Comparison of ENCODE assay signal across 9 cellular contexts in genomic region chr14:57317248-57317833, GRCh38. TPM values are rescaled to one million over a fixed set of nuclear protein-coding genes. Genes with fewer than 3 reads are reported as not detected.
A peak's percentile ranks its signal among the peaks of the same experiment; 100 is the strongest.
DNase-seq lines count a peak whose midpoint lies in the region; ATAC-seq and TF ChIP-seq lines count a peak whose summit lies in the region.
"Had no signal": no experiment of that assay in that cellular context is flagged by ENCODE, and none has a peak within 500 bp of the region (broad histone marks: within the 10 kb centered on the region; RNA-seq: fewer than 3 reads in every experiment).

No MANE protein-coding gene starts in this region.

- H3K4me3 Mint-ChIP-seq in activated CD4-positive, alpha-beta memory T cell treated with anti-CD3 and anti-CD28 coated beads for 36 hours: no peak overlapping the region
- H3K4me3 Mint-ChIP-seq: stimulated activated naive CD8-positive, alpha-beta T cell treated with anti-CD3 and anti-CD28 coated beads, Interleukin-15, Interleukin-2, amounts not matched to agents 100 ng/mL and 50 ng/mL, for 24 hours had no signal

- peak; percentile 76 for TF ChIP-seq CTCF in GM12872 (IDR thresholded peaks at IDR 0.05; ENCODE audit: insufficient read depth, low read depth, low read length)

- CTCF ChIA-PET in activated CD4-positive, alpha-beta memory T cell treated with anti-CD3 and anti-CD28 coated beads for 36 hours (lab: Charles Lee): interaction anchor here (0.6 to 3.0 kb wide), 13 partner anchors 12 to 1586 kb away, joined by 3 to 40 read pairs (median 3); partner anchors contain the start of genes AP5M1 and EXOC5

- no peak overlapping the region for H3K27ac Mint-ChIP-seq in activated CD4-positive, alpha-beta memory T cell treated with anti-CD3 and anti-CD28 coated beads for 36 hours
- H3K27ac Mint-ChIP-seq: stimulated activated naive CD8-positive, alpha-beta T cell treated with anti-CD3 and anti-CD28 coated beads, Interleukin-15, Interleukin-2, amounts not matched to agents 100 ng/mL and 50 ng/mL, for 24 hours had no signal

- ATAC-seq in HG03354 (IDR thresholded peaks at IDR 0.05; ENCODE audit: poor library complexity, severe bottlenecking, unreplicated experiment): peak; percentile 72
- ATAC-seq in GM19467 (IDR thresholded peaks at IDR 0.05; ENCODE audit: unreplicated experiment): no peak

- intact Hi-C loops in activated CD4-positive, alpha-beta memory T cell treated with anti-CD3 and anti-CD28 coated beads for 36 hours (cut with micrococcal nuclease): loop anchor here (1.0 to 5.0 kb wide), 3 partner anchors 250 to 827 kb away; no protein-coding TSS in a partner anchor

- POLR2A ChIA-PET in activated CD4-positive, alpha-beta memory T cell treated with anti-CD3 and anti-CD28 coated beads for 36 hours (lab: Charles Lee): no interaction called here

- H3K36me3 Mint-ChIP-seq in activated CD4-positive, alpha-beta memory T cell treated with anti-CD3 and anti-CD28 coated beads for 36 hours: no peaks in the 10 kb centered on the region

- no peaks in the 10 kb centered on the region for H3K9me3 Mint-ChIP-seq in activated CD4-positive, alpha-beta memory T cell treated with anti-CD3 and anti-CD28 coated beads for 36 hours
- H3K9me3 Mint-ChIP-seq: stimulated activated naive CD8-positive, alpha-beta T cell treated with anti-CD3 and anti-CD28 coated beads, Interleukin-15, Interleukin-2, amounts not matched to agents 100 ng/mL and 50 ng/mL, for 24 hours had no signal

- H3K27me3 Mint-ChIP-seq in activated CD4-positive, alpha-beta memory T cell treated with anti-CD3 and anti-CD28 coated beads for 36 hours: no peaks in the 10 kb centered on the region
- H3K27me3 Mint-ChIP-seq: stimulated activated naive CD8-positive, alpha-beta T cell treated with anti-CD3 and anti-CD28 coated beads, Interleukin-15, Interleukin-2, amounts not matched to agents 100 ng/mL and 50 ng/mL, for 24 hours had no signal

- DNase-seq in NCI-H526 treated with DMSO at 0.1 percent for 48 hours (lab: John Stamatoyannopoulos, UW) (peak; percentile 61), medulla oblongata (ENCODE audit: extremely low spot score) (peak; percentile 91)
- peak; percentile 73 for DNase-seq in activated CD4-positive, alpha-beta memory T cell treated with anti-CD3 and anti-CD28 coated beads for 36 hours
- DNase-seq in effector CD4-positive, alpha-beta T cell: peak; percentile 72
- peak; percentile 14 to 45 for DNase-seq in stimulated activated CD8-positive, alpha-beta memory T cell treated with anti-CD3 and anti-CD28 coated beads, Interleukin-15, amount 100 ng/mL, for 4 hours (ENCODE audit: low read depth in 2 of 2)

- H3K4me1 Mint-ChIP-seq in activated CD4-positive, alpha-beta memory T cell treated with anti-CD3 and anti-CD28 coated beads for 36 hours (ENCODE audit: low read depth): peaks cover 3% of the 10 kb centered on the region

RNA-seq across cellular contexts. Expression of gene AP5M1, which starts 48.6 kb away (rescaled TPM):
- 10 to 100 TPM; 27.7 to 31.1 TPM for total RNA-seq in activated CD4-positive, alpha-beta memory T cell treated with anti-CD3 and anti-CD28 coated beads for 36 hours

RNA-seq across cellular contexts. Expression of gene EXOC5, which starts 48.6 kb away (rescaled TPM):
- total RNA-seq in activated CD4-positive, alpha-beta memory T cell treated with anti-CD3 and anti-CD28 coated beads for 36 hours: 10 to 100 TPM; 82.1 to 82.6 TPM

Comparison
In these comparisons a context has a peak if more than half of its experiments do, and no peak if none do; other contexts are left out.
1. DNase-seq: peak in every context shown above with its lines; median percentile 91 in medulla oblongata; 73 in activated CD4-positive, alpha-beta memory T cell treated with anti-CD3 and anti-CD28 coated beads for 36 hours; 72 in effector CD4-positive, alpha-beta T cell; 61 in NCI-H526 treated with DMSO at 0.1 percent for 48 hours; 30 in stimulated activated CD8-positive, alpha-beta memory T cell treated with anti-CD3 and anti-CD28 coated beads, Interleukin-15, amount 100 ng/mL, for 4 hours.